ENCODE assay signal across 8 cellular contexts in the genomic region with DNA sequence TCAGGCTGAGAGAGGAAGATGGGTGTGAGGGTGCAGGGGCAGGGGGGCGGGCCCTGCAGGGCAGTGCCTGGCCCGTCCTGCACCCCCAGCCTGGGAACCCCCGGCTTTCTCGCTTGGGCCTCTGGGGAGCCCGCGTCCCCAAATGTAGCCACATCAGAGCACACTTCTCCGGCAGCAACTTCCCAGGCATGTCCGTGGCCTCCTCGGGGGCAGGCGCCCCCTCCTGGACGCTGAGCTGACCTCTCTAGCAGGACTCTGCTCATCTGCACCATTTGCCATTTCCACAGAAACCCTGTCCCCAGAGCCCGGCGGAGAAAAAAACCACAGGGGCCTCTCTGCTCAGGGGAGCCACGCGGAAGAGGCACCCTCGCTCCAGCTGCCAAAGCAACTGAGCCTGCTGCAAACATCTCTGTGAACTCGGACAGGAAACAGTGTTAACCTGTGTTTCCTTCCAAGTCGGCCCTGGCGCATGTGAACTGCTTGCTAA.
DNase-seq lines count a peak whose midpoint lies in the region; ATAC-seq and TF ChIP-seq lines count a peak whose summit lies in the region.

No MANE protein-coding gene starts in this region.

- no peak overlapping the region for H3K56ac ChIP-seq in IMR-90 (ENCODE audit: extremely low read depth, insufficient read depth, low read length)

- H2BK5ac ChIP-seq in IMR-90 (ENCODE audit: low read depth, low read length, poor library complexity, severe bottlenecking): no peak overlapping the region

- no peak overlapping the region for H3K4ac ChIP-seq in IMR-90 (ENCODE audit: low read depth, low read length)

- peak overlapping the region in 9 of 11 experiments; percentile 3 to 82 (median 74); a peak in 17 of 22 replicates for H3K9ac ChIP-seq in BLaER1 treated with 17β-estradiol and CSF1 and Interleukin-3, amounts not matched to agents 10 nM and 100 nM
- H3K9ac ChIP-seq in IMR-90 (ENCODE audit: low read depth, low read length): no peak overlapping the region

- H2AK5ac ChIP-seq in IMR-90 (ENCODE audit: low read depth, low read length): no peak overlapping the region

- TF ChIP-seq POLR2A in IMR-90 (IDR thresholded peaks at IDR 0.05; ENCODE audit: low read depth, low read length): no peak

- dilution Hi-C loops in IMR-90 (cut with HindIII; ENCODE audit: low sequenced_read_pairs, unreplicated experiment): no loop called here

- in situ Hi-C loops in IMR-90 (cut with MboI; ENCODE audit: low sequenced_read_pairs): no loop called here

- no TSS peak for BruUV-seq in IMR-90 (replicated peaks; lab: Mats Ljungman, UMichigan)

- H3K27ac ChIP-seq in BLaER1 treated with 17β-estradiol and CSF1 and Interleukin-3, amounts not matched to agents 10 nM and 100 nM: peak overlapping the region in 10 of 11 experiments; percentile 19 to 94 (median 86); a peak in 18 of 22 replicates
- H3K27ac ChIP-seq in IMR-90 (ENCODE audit: insufficient read depth, low read length): no peak overlapping the region

- peaks cover 0 to 94% (median 32%) of the 10 kb centered on the region in 11 experiments; a peak in 17 of 22 replicates for H4K20me1 ChIP-seq in BLaER1 treated with 17β-estradiol and CSF1 and Interleukin-3, amounts not matched to agents 10 nM and 100 nM
- H4K20me1 ChIP-seq in IMR-90 (ENCODE audit: insufficient read depth, low read length): no peaks in the 10 kb centered on the region; the same call in none of the 2 replicates

- CTCF ChIA-PET in IMR-90 (lab: Yijun Ruan, JAX): interaction anchor here (0.6 kb wide), 1 partner anchor 13 kb away, joined by 7 read pairs; no protein-coding TSS in a partner anchor

- POLR2A ChIA-PET in IMR-90 (lab: Charles Lee; ENCODE audit: unreplicated experiment): no interaction called here

- no peak overlapping the region for H2AK9ac ChIP-seq in IMR-90 (replicated peaks; ENCODE audit: low read depth, low read length, poor library complexity)

- no peak overlapping the region for H3K18ac ChIP-seq in IMR-90 (ENCODE audit: low read depth, low read length)

- H2BK120ac ChIP-seq in IMR-90 (ENCODE audit: low read depth, low read length): no peak overlapping the region

- no peaks in the 10 kb centered on the region for H3K79me1 ChIP-seq in IMR-90 (ENCODE audit: low read depth in 1 of 2, low read length in 2 of 2)

- peak overlapping the region; percentile 79 to 98 (median 89) for H3K4me2 ChIP-seq in BLaER1 treated with 17β-estradiol and CSF1 and Interleukin-3, amounts not matched to agents 10 nM and 100 nM
- H3K4me2 ChIP-seq in IMR-90 (ENCODE audit: low read depth, low read length): no peak overlapping the region

- H3K36me3 ChIP-seq in BLaER1 treated with 17β-estradiol and CSF1 and Interleukin-3, amounts not matched to agents 10 nM and 100 nM: peaks cover 8 to 27% (median 11%) of the 10 kb centered on the region in 11 experiments; a peak in 21 of 22 replicates
- H3K36me3 ChIP-seq in IMR-90 (ENCODE audit: control insufficient read depth, insufficient read depth, low read length): peaks cover 13% of the 10 kb centered on the region

- H4K91ac ChIP-seq in IMR-90 (ENCODE audit: insufficient read depth, low read depth, low read length): no peak overlapping the region

- no peaks in the 10 kb centered on the region for H3K9me3 ChIP-seq in BLaER1 treated with 17β-estradiol and CSF1 and Interleukin-3, amounts not matched to agents 10 nM and 100 nM (replicated peaks in 1 of 11)
- no peaks in the 10 kb centered on the region for H3K9me3 ChIP-seq in IMR-90 (ENCODE audit: control insufficient read depth, insufficient read depth, low read length)

- H2AFZ ChIP-seq in IMR-90 (replicated peaks; ENCODE audit: low read length, poor library complexity): peak overlapping the region; percentile 11

- H3K23ac ChIP-seq in IMR-90 (ENCODE audit: low read depth, low read length): no peak overlapping the region

- intact Hi-C loops in IMR-90 (cut with micrococcal nuclease): loop anchor here (1.0 kb wide), 1 partner anchor 114 kb away; no protein-coding TSS in a partner anchor

- H2BK20ac ChIP-seq in IMR-90 (ENCODE audit: low read depth, low read length): no peak overlapping the region

- H4K8ac ChIP-seq in IMR-90 (ENCODE audit: low read depth in 2 of 2, low read length in 2 of 2): no peak overlapping the region

- H3K14ac ChIP-seq in IMR-90 (replicated peaks; ENCODE audit: low read depth, low read length): no peak overlapping the region

- peak; percentile 43 for ATAC-seq in GM19463 (IDR thresholded peaks at IDR 0.05; ENCODE audit: unreplicated experiment)
- ATAC-seq in IMR-90 (ENCODE audit: low read depth): peak; percentile 88
- ATAC-seq in HG02970 (IDR thresholded peaks at IDR 0.05; ENCODE audit: low FRiP score, unreplicated experiment): no peak

- 55% methylated on average over 12 of the region's 19 CpGs; no CpG with 5 or more reads in 1 of the 2 experiments for WGBS in IMR-90 (ENCODE audit: extremely low coverage in 2 of 2, insufficient read length in 1 of 2), 2 experiments

- H3K4me1 ChIP-seq in BLaER1 treated with 17β-estradiol and CSF1 and Interleukin-3, amounts not matched to agents 10 nM and 100 nM: peaks cover 56 to 100% (median 99%) of the 10 kb centered on the region in 10 experiments
- no peaks in the 10 kb centered on the region for H3K4me1 ChIP-seq in IMR-90 (ENCODE audit: control insufficient read depth, insufficient read depth, low read length)

- no peak overlapping the region for H4K5ac ChIP-seq in IMR-90 (ENCODE audit: low read depth, low read length)

- no peaks in the 10 kb centered on the region for H3K9me1 ChIP-seq in IMR-90 (ENCODE audit: insufficient read depth, low read length)

- peak overlapping the region in 5 of 10 experiments; percentile 41 to 51 (median 48); a peak in 9 of 20 replicates for H3K4me3 ChIP-seq in BLaER1 treated with 17β-estradiol and CSF1 and Interleukin-3, amounts not matched to agents 10 nM and 100 nM
- H3K4me3 ChIP-seq in IMR-90 (ENCODE audit: insufficient read depth, low read depth, low read length): no peak overlapping the region

- peak; percentile 52 for TF ChIP-seq RAD21 in IMR-90 (IDR thresholded peaks at IDR 0.05; ENCODE audit: low read length)

- peaks cover 0 to 15% (median 0%) of the 10 kb centered on the region in 11 experiments; a peak in 4 of 22 replicates for H3K27me3 ChIP-seq in BLaER1 treated with 17β-estradiol and CSF1 and Interleukin-3, amounts not matched to agents 10 nM and 100 nM
- no peaks in the 10 kb centered on the region for H3K27me3 ChIP-seq in IMR-90 (ENCODE audit: control insufficient read depth, insufficient read depth, low read length)

- TF ChIP-seq CTCF in IMR-90 (conservative IDR thresholded peaks at IDR 0.05; ENCODE audit: low read depth, low read length): peak; percentile 55

- no peak overlapping the region for H2BK15ac ChIP-seq in IMR-90 (ENCODE audit: low read depth, low read length)

- peak; percentile 30 for DNase-seq in IMR-90
- peak; percentile 15 for DNase-seq in activated gamma-delta T cell treated with anti-CD3 and anti-CD28 coated beads, Interleukin-2, amount 50 U/mL, for 16 hours (ENCODE audit: low read depth)
- peak; percentile 90 for DNase-seq in iPS-NIHi7 (ENCODE audit: extremely low spot score)
- DNase-seq in stromal cell of bone marrow (ENCODE audit: low read depth): peak; percentile 9
- no peak for DNase-seq in GOT3 (lab: John Stamatoyannopoulos, UW)

TF ChIP-seq in IMR-90, 13 proteins besides CTCF, POLR2A, EP300 and RAD21:
- TF ChIP-seq NFE2L2 (IDR thresholded peaks at IDR 0.05; ENCODE audit: low read depth, low read length) (no peak), RFX5 (IDR thresholded peaks at IDR 0.05; ENCODE audit: low read depth, low read length) (no peak), RCOR1 (IDR thresholded peaks at IDR 0.05; ENCODE audit: insufficient replicate concordance, low read length) (no peak), SMC3 (IDR thresholded peaks at IDR 0.05; ENCODE audit: low read depth, low read length) (peak; percentile 59)
- TF ChIP-seq, protein P1, sequence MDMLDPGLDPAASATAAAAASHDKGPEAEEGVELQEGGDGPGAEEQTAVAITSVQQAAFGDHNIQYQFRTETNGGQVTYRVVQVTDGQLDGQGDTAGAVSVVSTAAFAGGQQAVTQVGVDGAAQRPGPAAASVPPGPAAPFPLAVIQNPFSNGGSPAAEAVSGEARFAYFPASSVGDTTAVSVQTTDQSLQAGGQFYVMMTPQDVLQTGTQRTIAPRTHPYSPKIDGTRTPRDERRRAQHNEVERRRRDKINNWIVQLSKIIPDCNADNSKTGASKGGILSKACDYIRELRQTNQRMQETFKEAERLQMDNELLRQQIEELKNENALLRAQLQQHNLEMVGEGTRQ (IDR thresholded peaks at IDR 0.05; ENCODE audit: low read depth, low read length): no peak
